In genomic region chr9:99818439-99818992, GRCh38 we compare ENCODE assay signal across 2 cellular contexts.
TF ChIP-seq lines count a peak whose summit lies in the region.

No MANE protein-coding gene starts in this region.

TF ChIP-seq in IMR-90, 13 proteins besides CTCF, POLR2A, EP300 and RAD21:
- TF ChIP-seq MAZ (IDR thresholded peaks at IDR 0.05; ENCODE audit: borderline replicate concordance, low read depth, low read length) (no peak), SMC3 (IDR thresholded peaks at IDR 0.05; ENCODE audit: low read depth, low read length) (no peak), ELK1 (IDR thresholded peaks at IDR 0.05; ENCODE audit: borderline replicate concordance, low read depth, low read length) (no peak), MXI1 (IDR thresholded peaks at IDR 0.05; ENCODE audit: borderline replicate concordance, low read depth, low read length) (no peak), RCOR1 (IDR thresholded peaks at IDR 0.05; ENCODE audit: insufficient replicate concordance, low read length) (no peak), NFE2L2 (IDR thresholded peaks at IDR 0.05; ENCODE audit: low read depth, low read length) (no peak), USF2 (IDR thresholded peaks at IDR 0.05; ENCODE audit: low read depth, low read length) (no peak), CEBPB (IDR thresholded peaks at IDR 0.05; ENCODE audit: low read depth, low read length) (no peak), BHLHE40 (IDR thresholded peaks at IDR 0.05; ENCODE audit: low read depth, low read length) (no peak), MAFK (IDR thresholded peaks at IDR 0.05; ENCODE audit: low read depth, low read length) (no peak), CHD1 (IDR thresholded peaks at IDR 0.05; ENCODE audit: low read depth, low read length) (no peak), RFX5 (IDR thresholded peaks at IDR 0.05; ENCODE audit: low read depth, low read length) (no peak), FOS (IDR thresholded peaks at IDR 0.05; ENCODE audit: low read depth, low read length) (no peak)

TF ChIP-seq in GM12878, 131 proteins besides CTCF, POLR2A, EP300 and RAD21:
- no peak for TF ChIP-seq SKIL (IDR thresholded peaks at IDR 0.05; ENCODE audit: low read depth, poor library complexity, severe bottlenecking)
- no peak for TF ChIP-seq ETV6 (conservative IDR thresholded peaks at IDR 0.05 in 1 of 2, IDR thresholded peaks at IDR 0.05 in 1 of 2; ENCODE audit: borderline replicate concordance in 1 of 2, low read depth in 1 of 2)
- no peak for TF ChIP-seq ZNF592 (IDR thresholded peaks at IDR 0.05)
- TF ChIP-seq E2F8 (IDR thresholded peaks at IDR 0.05; ENCODE audit: low read depth, partially characterized antibody) = no peak
- TF ChIP-seq ZSCAN29 (IDR thresholded peaks at IDR 0.05) = no peak
- no peak for TF ChIP-seq NR2F1 (conservative IDR thresholded peaks at IDR 0.05)
- TF ChIP-seq BACH1 (IDR thresholded peaks at IDR 0.05; ENCODE audit: borderline replicate concordance) = no peak
- no peak for TF ChIP-seq WRNIP1 (IDR thresholded peaks at IDR 0.05; ENCODE audit: borderline replicate concordance, low read depth, low read length)
- TF ChIP-seq BCLAF1 (IDR thresholded peaks at IDR 0.05) = no peak
- TF ChIP-seq ZBTB4 (CRISPR knock-in tag; IDR thresholded peaks at IDR 0.05) = no peak
- no peak for TF ChIP-seq SMC3 (IDR thresholded peaks at IDR 0.05; ENCODE audit: borderline replicate concordance, low read length)
- no peak for TF ChIP-seq NFXL1 (IDR thresholded peaks at IDR 0.05; ENCODE audit: borderline replicate concordance)
- no peak for TF ChIP-seq HCFC1 (IDR thresholded peaks at IDR 0.05; ENCODE audit: low read length)
- no peak for TF ChIP-seq NKRF (conservative IDR thresholded peaks at IDR 0.05)
- no peak for TF ChIP-seq ZNF622 (IDR thresholded peaks at IDR 0.05)
- no peak for TF ChIP-seq ASH2L (IDR thresholded peaks at IDR 0.05; ENCODE audit: borderline replicate concordance, low read depth)
- TF ChIP-seq MXI1 (IDR thresholded peaks at IDR 0.05; ENCODE audit: low read depth, low read length) = no peak
